ENCODE assay signal across 8 cellular contexts in genomic region chr2:46299365-46300263, GRCh38. TPM values are rescaled to one million over a fixed set of nuclear protein-coding genes. Genes with fewer than 3 reads are reported as not detected.
DNase-seq lines count a peak whose midpoint lies in the region; ATAC-seq lines count a peak whose summit lies in the region.

No MANE protein-coding gene starts in this region.

- peaks cover 60% of the 10 kb centered on the region for H3K27me3 Mint-ChIP-seq in activated CD4-positive, alpha-beta T cell treated with anti-CD3 and anti-CD28 coated beads for 36 hours

- no peaks in the 10 kb centered on the region for H3K9me3 Mint-ChIP-seq in activated CD4-positive, alpha-beta T cell treated with anti-CD3 and anti-CD28 coated beads for 36 hours (ENCODE audit: low read depth)

- H3K9me3 ChIP-seq in NT2/D1 (ENCODE audit: insufficient read depth, low read length), result no peaks in the 10 kb centered on the region

- no peaks in the 10 kb centered on the region for H3K36me3 Mint-ChIP-seq in activated CD4-positive, alpha-beta T cell treated with anti-CD3 and anti-CD28 coated beads for 36 hours (ENCODE audit: low read depth)

- H3K27me3 ChIP-seq in NT2/D1 (ENCODE audit: insufficient read depth, insufficient read length), result peaks cover 68% of the 10 kb centered on the region

- no peak for ATAC-seq in activated CD4-positive, alpha-beta T cell treated with anti-CD3 and anti-CD28 coated beads for 36 hours
- no peak for ATAC-seq in HG03039 (IDR thresholded peaks at IDR 0.05; ENCODE audit: unreplicated experiment)

- peaks cover 6% of the 10 kb centered on the region for H3K4me1 ChIP-seq in NT2/D1 (ENCODE audit: insufficient read depth, insufficient read length)

- peak overlapping the region; percentile 61 for H3K9ac ChIP-seq in NT2/D1 (ENCODE audit: insufficient read length, low read depth)

- peak overlapping the region; percentile 68 for H3K27ac ChIP-seq in caudate nucleus (ENCODE audit: low read depth, low read length)
- H3K27ac ChIP-seq in skin epidermis, result peak overlapping the region; percentile 64 to 95 (median 82)

- DNase-seq in activated CD4-positive, alpha-beta T cell treated with anti-CD3 and anti-CD28 coated beads for 36 hours, result peak; percentile 21
- no peak for DNase-seq in activated CD4-positive, alpha-beta T cell treated with anti-CD3 and anti-CD28 coated beads for 1 hour
- no peak for DNase-seq in NT2/D1 (ENCODE audit: low read depth, low spot score)
- DNase-seq in caudate nucleus (lab: John Stamatoyannopoulos, UW), result peak in 20 of 61 donors; percentile 12 to 44 (median 24)
- peak; percentile 82 for DNase-seq in islet precursor cell
- no peak for DNase-seq in occipital lobe (lab: John Stamatoyannopoulos, UW)

- POLR2A ChIA-PET in activated CD4-positive, alpha-beta T cell treated with anti-CD3 and anti-CD28 coated beads for 36 hours (lab: Charles Lee), result no interaction called here

- peak overlapping the region; percentile 50 for H3K4me3 ChIP-seq in NT2/D1 (ENCODE audit: insufficient read length, low read depth)
- peak overlapping the region; percentile 58 to 84 (median 74) for H3K4me3 ChIP-seq in skin epidermis

- intact Hi-C loops in activated CD4-positive, alpha-beta T cell treated with anti-CD3 and anti-CD28 coated beads for 36 hours (cut with DNase I, micrococcal nuclease), result loop anchor here (2.0 to 5.0 kb wide), 7 partner anchors 53 to 647 kb away; partner anchors contain the start of gene PRKCE (in 1 of the 2)

- peak overlapping the region; percentile 79 for H3K4me3 Mint-ChIP-seq in activated CD4-positive, alpha-beta T cell treated with anti-CD3 and anti-CD28 coated beads for 36 hours

- H3K27ac Mint-ChIP-seq in activated CD4-positive, alpha-beta T cell treated with anti-CD3 and anti-CD28 coated beads for 36 hours, result no peak overlapping the region

- H3K36me3 ChIP-seq in NT2/D1 (ENCODE audit: insufficient read depth, insufficient read length, low read length), result no peaks in the 10 kb centered on the region

- CTCF ChIA-PET in activated CD4-positive, alpha-beta T cell treated with anti-CD3 and anti-CD28 coated beads for 36 hours (lab: Charles Lee), result interaction anchor here (0.9 kb wide), 1 partner anchor 67 kb away, joined by 3 read pairs; no protein-coding TSS in a partner anchor

- H3K4me1 Mint-ChIP-seq in activated CD4-positive, alpha-beta T cell treated with anti-CD3 and anti-CD28 coated beads for 36 hours, result peaks cover 31% of the 10 kb centered on the region

RNA-seq across cellular contexts. Expression of gene EPAS1, which starts 2.4 kb away (rescaled TPM):
- 10 to 100 TPM; 12.6 to 16.0 TPM for total RNA-seq in activated CD4-positive, alpha-beta T cell treated with anti-CD3 and anti-CD28 coated beads for 36 hours
- 6.1 TPM for total RNA-seq in occipital lobe

Comparison
In these comparisons a context has a peak if more than half of its experiments do, and no peak if none do; other contexts are left out.
1. DNase-seq: peak in activated CD4-positive, alpha-beta T cell treated with anti-CD3 and anti-CD28 coated beads for 36 hours (single experiment) and islet precursor cell (single experiment); none in activated CD4-positive, alpha-beta T cell treated with anti-CD3 and anti-CD28 coated beads for 1 hour (single experiment), NT2/D1 (single experiment) and occipital lobe (single experiment).